8 cellular contexts compared by ENCODE assay signal in the genomic region with DNA sequence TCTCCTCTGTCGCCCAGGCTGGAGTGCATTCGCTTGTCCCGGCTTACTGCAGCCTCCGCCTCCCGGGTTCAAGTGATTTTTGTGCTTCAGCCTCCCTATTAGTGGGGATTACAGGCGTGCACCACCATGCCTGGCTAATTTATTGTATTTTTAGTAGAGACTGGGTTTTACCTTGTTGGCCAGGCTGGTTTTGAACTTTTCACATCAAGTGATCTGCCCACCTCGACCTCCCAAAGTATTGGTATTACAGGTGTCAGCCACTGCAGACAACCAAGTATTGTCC. TPM values are rescaled to one million over a fixed set of nuclear protein-coding genes. Genes with fewer than 3 reads are reported as not detected.
DNase-seq lines count a peak whose midpoint lies in the region; ATAC-seq and TF ChIP-seq lines count a peak whose summit lies in the region.

No MANE protein-coding gene starts in this region.

- TF ChIP-seq CTCF in AG04450 (IDR thresholded peaks at IDR 0.05; ENCODE audit: low read depth, low read length) (no peak), coronary artery (IDR thresholded peaks at IDR 0.05) (no peak)

- no peak for ATAC-seq in naive B cell (ENCODE audit: low read depth in 2 of 2)
- ATAC-seq in GM18867 (IDR thresholded peaks at IDR 0.05; ENCODE audit: unreplicated experiment), result no peak

- peaks cover 55% of the 10 kb centered on the region for H3K36me3 ChIP-seq in KOPT-K1 (ENCODE audit: insufficient read depth, low read length)

- DNase-seq in AG04450 (ENCODE audit: low read depth, low spot score), result no peak
- no peak for DNase-seq in coronary artery (ENCODE audit: low spot score)
- DNase-seq in naive B cell, result no peak
- no peak for DNase-seq in A172 (ENCODE audit: low spot score)
- DNase-seq in stimulated activated CD4-positive, alpha-beta T cell treated with anti-CD3 and anti-CD28 coated beads, Interleukin-15, amount 100 ng/mL, for 24 hours, result no peak
- no peak for DNase-seq in globus pallidus (ENCODE audit: low spot score)

- H3K4me3 Mint-ChIP-seq in naive B cell, result peak overlapping the region; percentile 91 to 100 (median 100)

- H3K36me3 Mint-ChIP-seq in naive B cell, result peaks cover 6 to 9% of the 10 kb centered on the region in 2 donors

- peak overlapping the region; percentile 95 for H3K4me3 ChIP-seq in AG04450 (ENCODE audit: low read depth, low read length)
- H3K4me3 ChIP-seq in coronary artery, result peak overlapping the region; percentile 96

- peaks cover 30 to 50% (median 47%) of the 10 kb centered on the region in 3 donors for H3K4me1 Mint-ChIP-seq in naive B cell

- CTCF ChIA-PET in AG04450 (lab: Charles Lee), result no interaction called here

- no peaks in the 10 kb centered on the region for H3K9me3 Mint-ChIP-seq in naive B cell

- peak overlapping the region in 5 of 6 donors; percentile 98 to 99 (median 99) for H3K27ac Mint-ChIP-seq in naive B cell

- H3K9me3 ChIP-seq in AG04450 (ENCODE audit: control insufficient read depth, insufficient read depth, low read length) (no peaks in the 10 kb centered on the region; the same call in 1 of the 2 replicates), KOPT-K1 (ENCODE audit: insufficient read depth, low read length, poor library complexity, severe bottlenecking) (no peaks in the 10 kb centered on the region)

- no peaks in the 10 kb centered on the region for H3K27me3 ChIP-seq in AG04450 (ENCODE audit: control insufficient read depth, insufficient read depth, low read length)

- POLR2A ChIA-PET in AG04450 (lab: Yijun Ruan, JAX), result no interaction called here

- H3K27me3 Mint-ChIP-seq in naive B cell, result no peaks in the 10 kb centered on the region

- H3K27ac ChIP-seq in AG04450 (ENCODE audit: low read depth, low read length), result no peak overlapping the region
- peak overlapping the region; percentile 95 for H3K27ac ChIP-seq in KOPT-K1 (ENCODE audit: low read depth, low read length, poor library complexity, severe bottlenecking)
- peak overlapping the region; percentile 76 to 96 for H3K27ac ChIP-seq in coronary artery

RNA-seq across cellular contexts. Expression of a gene that starts 1.1 kb away (rescaled TPM):
- polyA plus RNA-seq in AG04450 (2011; rRNA removed), result 1,905 and 2,078 TPM in 2 replicates
- polyA minus RNA-seq in AG04450 (2011; rRNA and poly(A)+ RNA removed), result 215 and 331 TPM in 2 replicates
- 1,000 to 10,000 TPM; 1,837 to 3,584 (median 3,029) TPM for polyA plus RNA-seq in naive B cell (ENCODE audit: low read depth in 6 of 6)
- total RNA-seq in A172 (2014; rRNA removed; shearing (Covaris generic)), result 1,013 and 1,849 TPM in 2 replicates

RNA-seq across cellular contexts. Expression of a gene that starts 1.5 kb away (rescaled TPM):
- polyA plus RNA-seq in AG04450 (2011; rRNA removed) (9.4 and 14.4 TPM in 2 replicates), naive B cell (ENCODE audit: low read depth in 6 of 6) (1 to 10 TPM in 4 of 6 donors, under 1 TPM in 1, not detected in 1; 0.90 to 3.5 (median 1.6) TPM)
- 9.2 and 18.4 TPM in 2 replicates for polyA minus RNA-seq in AG04450 (2011; rRNA and poly(A)+ RNA removed)
- 7.2 and 16.2 TPM in 2 replicates for total RNA-seq in A172 (2014; rRNA removed; shearing (Covaris generic))

RNA-seq across cellular contexts. Expression of a gene that starts 35.4 kb away (rescaled TPM):
- 20.6 and 28.7 TPM in 2 replicates for polyA plus RNA-seq in AG04450 (2011; rRNA removed)
- 20.8 and 27.1 TPM in 2 replicates for polyA minus RNA-seq in AG04450 (2011; rRNA and poly(A)+ RNA removed)
- 10 to 100 TPM in 5 of 6 donors, 1 to 10 TPM in 1; 7.3 to 23.2 (median 16.5) TPM for polyA plus RNA-seq in naive B cell (ENCODE audit: low read depth in 6 of 6)
- 48.9 and 63.9 TPM in 2 replicates for total RNA-seq in A172 (2014; rRNA removed; shearing (Covaris generic))
